In the genomic region with DNA sequence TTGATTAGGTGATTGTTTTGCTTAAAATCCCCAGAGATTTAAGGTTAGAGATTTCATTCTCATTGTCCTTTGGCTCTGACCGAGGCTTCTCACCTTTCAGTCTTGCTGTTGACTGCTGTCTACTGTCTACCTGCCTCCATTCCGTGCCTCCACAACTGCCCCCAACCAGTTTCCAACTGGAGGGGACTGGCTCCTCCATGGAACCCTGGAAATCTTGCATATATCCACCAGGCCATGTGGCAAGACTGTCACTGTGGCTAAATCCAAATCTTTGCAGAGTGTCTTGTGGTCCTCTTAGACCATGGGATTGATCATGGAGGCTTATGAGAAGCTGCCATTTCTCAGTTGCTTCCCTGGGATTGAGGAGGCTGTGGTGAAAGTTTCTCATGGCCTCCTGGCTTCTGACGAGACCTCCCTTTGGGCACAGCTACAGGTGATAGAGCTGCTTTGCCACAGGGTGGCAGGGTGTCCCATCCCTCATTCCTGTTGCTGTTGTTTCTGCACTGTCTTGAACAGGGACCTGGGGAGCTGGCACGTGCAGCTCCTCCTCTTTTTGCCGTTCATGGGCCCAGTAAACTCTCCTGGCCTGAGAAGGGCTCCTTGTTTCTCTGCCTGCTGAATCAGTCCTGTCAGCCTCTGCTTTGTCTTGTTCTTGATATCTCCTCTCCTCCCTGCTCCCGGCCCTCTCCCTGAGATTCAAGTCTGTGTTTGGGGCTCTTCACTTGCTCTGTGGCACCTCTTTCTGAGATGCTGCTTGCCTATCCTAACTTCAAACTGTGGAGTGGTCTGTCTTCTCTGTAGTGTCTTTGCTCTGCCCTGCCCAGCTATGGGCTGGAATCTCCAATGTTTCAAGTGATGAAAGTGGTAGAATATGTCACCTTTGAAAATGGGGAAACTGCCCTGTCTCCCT, we compare ENCODE assay signal across 1 cellular context.
TF ChIP-seq lines count a peak whose summit lies in the region.

No MANE protein-coding gene starts in this region.

TF ChIP-seq in SK-N-SH treated with all-trans-retinoic acid at 6 μM for 48 hours, 23 proteins besides CTCF, POLR2A, EP300 and RAD21 (continued from another document):
- TF ChIP-seq, protein P1, sequence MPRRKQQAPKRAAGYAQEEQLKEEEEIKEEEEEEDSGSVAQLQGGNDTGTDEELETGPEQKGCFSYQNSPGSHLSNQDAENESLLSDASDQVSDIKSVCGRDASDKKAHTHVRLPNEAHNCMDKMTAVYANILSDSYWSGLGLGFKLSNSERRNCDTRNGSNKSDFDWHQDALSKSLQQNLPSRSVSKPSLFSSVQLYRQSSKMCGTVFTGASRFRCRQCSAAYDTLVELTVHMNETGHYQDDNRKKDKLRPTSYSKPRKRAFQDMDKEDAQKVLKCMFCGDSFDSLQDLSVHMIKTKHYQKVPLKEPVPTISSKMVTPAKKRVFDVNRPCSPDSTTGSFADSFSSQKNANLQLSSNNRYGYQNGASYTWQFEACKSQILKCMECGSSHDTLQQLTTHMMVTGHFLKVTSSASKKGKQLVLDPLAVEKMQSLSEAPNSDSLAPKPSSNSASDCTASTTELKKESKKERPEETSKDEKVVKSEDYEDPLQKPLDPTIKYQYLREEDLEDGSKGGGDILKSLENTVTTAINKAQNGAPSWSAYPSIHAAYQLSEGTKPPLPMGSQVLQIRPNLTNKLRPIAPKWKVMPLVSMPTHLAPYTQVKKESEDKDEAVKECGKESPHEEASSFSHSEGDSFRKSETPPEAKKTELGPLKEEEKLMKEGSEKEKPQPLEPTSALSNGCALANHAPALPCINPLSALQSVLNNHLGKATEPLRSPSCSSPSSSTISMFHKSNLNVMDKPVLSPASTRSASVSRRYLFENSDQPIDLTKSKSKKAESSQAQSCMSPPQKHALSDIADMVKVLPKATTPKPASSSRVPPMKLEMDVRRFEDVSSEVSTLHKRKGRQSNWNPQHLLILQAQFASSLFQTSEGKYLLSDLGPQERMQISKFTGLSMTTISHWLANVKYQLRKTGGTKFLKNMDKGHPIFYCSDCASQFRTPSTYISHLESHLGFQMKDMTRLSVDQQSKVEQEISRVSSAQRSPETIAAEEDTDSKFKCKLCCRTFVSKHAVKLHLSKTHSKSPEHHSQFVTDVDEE (CRISPR knock-in tag; IDR thresholded peaks at IDR 0.05) = no peak
- TF ChIP-seq PPARA (CRISPR knock-in tag; IDR thresholded peaks at IDR 0.05; ENCODE audit: borderline replicate concordance) = no peak
- TF ChIP-seq RARB (CRISPR knock-in tag; IDR thresholded peaks at IDR 0.05) = no peak
